In the genomic region with DNA sequence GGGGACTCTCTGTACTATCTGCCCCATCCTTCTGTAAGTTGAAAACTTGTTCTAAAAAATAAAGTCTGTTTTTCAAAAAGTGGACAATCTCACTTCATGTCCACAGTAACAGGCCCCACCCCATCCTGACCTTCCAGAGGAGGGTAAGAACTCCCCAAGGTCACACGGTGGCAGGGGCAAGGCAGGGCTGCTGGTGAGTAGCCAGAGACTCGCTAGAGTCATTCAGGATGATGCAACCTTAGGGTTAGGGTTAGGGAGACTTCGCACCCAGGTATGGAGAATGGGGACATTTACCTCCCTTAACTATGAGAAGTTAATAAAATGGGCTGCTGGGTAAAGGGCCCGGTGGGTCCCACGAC, we compare ENCODE assay signal across 12 cellular contexts. TPM values are rescaled to one million over a fixed set of nuclear protein-coding genes. Genes with fewer than 3 reads are reported as not detected.
DNase-seq lines count a peak whose midpoint lies in the region; ATAC-seq and TF ChIP-seq lines count a peak whose summit lies in the region.
"Had no signal": no experiment of that assay in that cellular context is flagged by ENCODE, and none has a peak within 500 bp of the region (broad histone marks: within the 10 kb centered on the region; RNA-seq: fewer than 3 reads in every experiment).

No MANE protein-coding gene starts in this region.

- peak overlapping the region; percentile 22; the same call in 1 of the 2 replicates for H3K27ac ChIP-seq in 22Rv1
- H3K27ac ChIP-seq in SJCRH30: peak overlapping the region; percentile 80
- peak overlapping the region; percentile 95 for H3K27ac ChIP-seq in foreskin keratinocyte
- peak overlapping the region; percentile 89 for H3K27ac ChIP-seq in psoas muscle

- H3K27me3 ChIP-seq in SJCRH30: no peaks in the 10 kb centered on the region
- no peaks in the 10 kb centered on the region for H3K27me3 ChIP-seq in foreskin keratinocyte
- no peaks in the 10 kb centered on the region for H3K27me3 ChIP-seq in psoas muscle (ENCODE audit: insufficient read depth in 3 of 3, low read length in 2 of 3)

- H3K4me3 Mint-ChIP-seq in nephron progenitor cell: no peak overlapping the region
- H3K4me3 Mint-ChIP-seq: stimulated activated memory B cell treated with anti-CD40 and anti-IgM and Interleukin-4, amounts not matched to agents 10 μg/mL and 1 μg/mL and 100 μg/mL, for 72 hours had no signal

- peaks cover 30% of the 10 kb centered on the region for H3K36me3 Mint-ChIP-seq in nephron progenitor cell (ENCODE audit: low read depth)

- peaks cover 40% of the 10 kb centered on the region for H3K4me1 Mint-ChIP-seq in nephron progenitor cell

- DNase-seq in SJCRH30: no peak
- DNase-seq in foreskin keratinocyte: peak in 1 of 2 donors; percentile 5
- no peak for DNase-seq in psoas muscle
- no peak for DNase-seq in pons (ENCODE audit: low spot score)
- no peak for DNase-seq in nephron progenitor cell
- DNase-seq in GDM1 (lab: John Stamatoyannopoulos, UW): no peak
- DNase-seq: activated CD4-positive, CD25-positive, alpha-beta regulatory T cell treated with anti-CD3 and anti-CD28 coated beads, Interleukin-2, amount 50 U/mL, for 72 hours; AML-193; effector memory CD4-positive, alpha-beta T cell had no signal

- TF ChIP-seq CTCF in 22Rv1 (IDR thresholded peaks at IDR 0.05): no peak
- TF ChIP-seq CTCF in foreskin keratinocyte (conservative IDR thresholded peaks at IDR 0.05): no peak
- no peak for TF ChIP-seq CTCF in psoas muscle (IDR thresholded peaks at IDR 0.05)
- no peak for TF ChIP-seq CTCF in nephron progenitor cell (IDR thresholded peaks at IDR 0.05)

- H3K36me3 ChIP-seq in SJCRH30: peaks cover 51% of the 10 kb centered on the region
- H3K36me3 ChIP-seq in psoas muscle (ENCODE audit: insufficient read depth in 1 of 2, low read depth in 1 of 2): peaks cover 0 to 24% of the 10 kb centered on the region in 2 donors

- H3K9me3 ChIP-seq in SJCRH30 (replicated peaks) (no peaks in the 10 kb centered on the region), psoas muscle (no peaks in the 10 kb centered on the region)

- ATAC-seq in foreskin keratinocyte: no peak
- peak in 3 of 4 donors; percentile 25 to 45 (median 34) for ATAC-seq in psoas muscle
- no peak for ATAC-seq in HG02642 (IDR thresholded peaks at IDR 0.05; ENCODE audit: poor library complexity, unreplicated experiment)
- ATAC-seq: stimulated activated memory B cell treated with anti-CD40 and anti-IgM and Interleukin-4, amounts not matched to agents 10 μg/mL and 1 μg/mL and 100 μg/mL, for 72 hours had no signal

- H3K4me3 ChIP-seq in SJCRH30 (no peak overlapping the region), psoas muscle (no peak overlapping the region)

- 71 to 87% (median 75%) methylated on average over 5 of the region's 5 CpGs for WGBS in psoas muscle, 3 donors

- no peak overlapping the region for H3K27ac Mint-ChIP-seq in nephron progenitor cell
- H3K27ac Mint-ChIP-seq: stimulated activated memory B cell treated with anti-CD40 and anti-IgM and Interleukin-4, amounts not matched to agents 10 μg/mL and 1 μg/mL and 100 μg/mL, for 72 hours had no signal

- no peaks in the 10 kb centered on the region for H3K27me3 Mint-ChIP-seq in nephron progenitor cell (ENCODE audit: low read depth, poor library complexity)
- H3K27me3 Mint-ChIP-seq: stimulated activated memory B cell treated with anti-CD40 and anti-IgM and Interleukin-4, amounts not matched to agents 10 μg/mL and 1 μg/mL and 100 μg/mL, for 72 hours had no signal

- H3K4me1 ChIP-seq in SJCRH30 (peaks cover 18% of the 10 kb centered on the region), foreskin keratinocyte (peaks cover 45% of the 10 kb centered on the region), psoas muscle (peaks cover 43% of the 10 kb centered on the region)

- intact Hi-C loops in psoas muscle (cut with DNase I): no loop called here

- H3K9me3 Mint-ChIP-seq in nephron progenitor cell: no peaks in the 10 kb centered on the region
- H3K9me3 Mint-ChIP-seq: stimulated activated memory B cell treated with anti-CD40 and anti-IgM and Interleukin-4, amounts not matched to agents 10 μg/mL and 1 μg/mL and 100 μg/mL, for 72 hours had no signal

RNA-seq across cellular contexts. Expression of a gene that starts 15.4 kb away (rescaled TPM):
- total RNA-seq in SJCRH30 (2014; rRNA removed; shearing (Covaris generic)): 67.7 TPM in 2 replicates
- 58.2 and 67.4 TPM in 2 replicates for total RNA-seq in foreskin keratinocyte
- polyA plus RNA-seq in foreskin keratinocyte: 57.0 and 65.6 TPM in 2 replicates
- 10 to 100 TPM; 17.5 to 59.2 (median 35.0) TPM for total RNA-seq in psoas muscle
- polyA plus RNA-seq in psoas muscle: 10 to 100 TPM; 23.8 to 55.1 (median 49.2) TPM

RNA-seq across cellular contexts. Expression of a gene that starts 25.1 kb away (rescaled TPM):
- total RNA-seq in SJCRH30 (2014; rRNA removed; shearing (Covaris generic)): 216 and 249 TPM in 2 replicates
- total RNA-seq in foreskin keratinocyte (79.8 and 81.9 TPM in 2 replicates), psoas muscle (10 to 100 TPM; 45.2 to 78.1 (median 57.5) TPM)
- polyA plus RNA-seq in foreskin keratinocyte (82.0 and 85.8 TPM in 2 replicates), psoas muscle (100 to 1,000 TPM in 2 of 3 donors, 10 to 100 TPM in 1; 57.1 to 165 (median 103) TPM)

RNA-seq across cellular contexts. Expression of a gene that starts 52.5 kb away (rescaled TPM):
- 6.6 and 9.3 TPM in 2 replicates for total RNA-seq in SJCRH30 (2014; rRNA removed; shearing (Covaris generic))
- total RNA-seq in foreskin keratinocyte (24.1 and 25.7 TPM in 2 replicates), psoas muscle (100 to 1,000 TPM; 144 to 445 (median 283) TPM)
- polyA plus RNA-seq in foreskin keratinocyte (31.9 and 32.3 TPM in 2 replicates), psoas muscle (100 to 1,000 TPM in 1 of 3 donors, 10 to 100 TPM in 2; 38.7 to 125 (median 83.2) TPM)

Comparison
In these comparisons a context has a peak if more than half of its experiments do, and no peak if none do; other contexts are left out.
1. H3K27ac ChIP-seq: peak in every context shown above with its lines; median percentile 95 in foreskin keratinocyte; 89 in psoas muscle; 80 in SJCRH30; 22 in 22Rv1.
2. ATAC-seq: peak in psoas muscle (3 of 4); none in foreskin keratinocyte (single experiment) and HG02642 (single experiment).